ENCODE assay signal across 9 cellular contexts in the genomic region with DNA sequence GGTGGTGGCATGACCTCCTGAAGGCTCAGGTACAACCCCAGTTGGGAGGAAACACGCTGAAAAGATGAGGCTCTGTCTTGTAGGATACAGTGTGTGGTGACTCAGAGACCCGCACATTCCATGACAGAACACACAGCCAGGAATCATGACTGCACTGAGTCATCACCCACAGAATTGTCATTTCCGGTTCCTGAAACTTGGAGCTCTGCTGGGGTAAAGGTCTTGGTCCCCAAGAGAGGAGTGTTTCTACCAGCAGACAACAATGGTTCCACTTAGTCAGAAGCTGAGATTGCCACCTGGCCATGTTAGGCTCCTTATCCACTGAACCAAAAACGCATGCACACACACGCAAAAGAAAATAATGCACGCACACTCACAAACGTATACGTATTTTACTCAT.
DNase-seq lines count a peak whose midpoint lies in the region; ATAC-seq and TF ChIP-seq lines count a peak whose summit lies in the region.
"Had no signal": no experiment of that assay in that cellular context is flagged by ENCODE, and none has a peak within 500 bp of the region (broad histone marks: within the 10 kb centered on the region; RNA-seq: fewer than 3 reads in every experiment).

No MANE protein-coding gene starts in this region.

- DNase-seq in T-helper 2 cell treated with Interferon-gamma antibody and Interleukin-4, amounts not matched to agents 5 μg/mL and 100 μg/mL, for 36 hours (ENCODE audit: low spot score) = peak; percentile 8
- no peak for DNase-seq in T-helper 2 cell
- peak; percentile 47 for DNase-seq in SKM-1 (lab: John Stamatoyannopoulos, UW; ENCODE audit: unreplicated experiment)
- peak; percentile 94 to 97 for DNase-seq in foreskin fibroblast
- peak; percentile 69 for DNase-seq in smooth muscle cell of the brain vasculature (ENCODE audit: low read depth, low spot score)
- DNase-seq in NCI-H774 (lab: John Stamatoyannopoulos, UW) = no peak
- no peak for DNase-seq in NCI-H82 treated with DMSO at 0.1 percent for 48 hours (lab: John Stamatoyannopoulos, UW; ENCODE audit: unreplicated experiment)
- DNase-seq: effector CD8-positive, alpha-beta T cell had no signal

- H3K27me3 Mint-ChIP-seq in T-helper 2 cell treated with Interferon-gamma antibody and Interleukin-4, amounts not matched to agents 5 μg/mL and 100 μg/mL, for 36 hours (ENCODE audit: low read depth) = peaks cover 12% of the 10 kb centered on the region

- H3K4me3 Mint-ChIP-seq in T-helper 2 cell treated with Interferon-gamma antibody and Interleukin-4, amounts not matched to agents 5 μg/mL and 100 μg/mL, for 36 hours = no peak overlapping the region

- TF ChIP-seq CTCF in foreskin fibroblast (IDR thresholded peaks at IDR 0.05; ENCODE audit: low read depth, low read length) = no peak

- H3K4me1 Mint-ChIP-seq in T-helper 2 cell treated with Interferon-gamma antibody and Interleukin-4, amounts not matched to agents 5 μg/mL and 100 μg/mL, for 36 hours (ENCODE audit: low read depth) = no peaks in the 10 kb centered on the region

- no peak overlapping the region for H3K27ac Mint-ChIP-seq in T-helper 2 cell treated with Interferon-gamma antibody and Interleukin-4, amounts not matched to agents 5 μg/mL and 100 μg/mL, for 36 hours

- peaks cover 7% of the 10 kb centered on the region for H3K9me3 Mint-ChIP-seq in T-helper 2 cell treated with Interferon-gamma antibody and Interleukin-4, amounts not matched to agents 5 μg/mL and 100 μg/mL, for 36 hours

- no peaks in the 10 kb centered on the region for H3K36me3 Mint-ChIP-seq in T-helper 2 cell treated with Interferon-gamma antibody and Interleukin-4, amounts not matched to agents 5 μg/mL and 100 μg/mL, for 36 hours (ENCODE audit: low read depth)

- no peak for ATAC-seq in HG03280 (IDR thresholded peaks at IDR 0.05; ENCODE audit: unreplicated experiment)

- no peak overlapping the region for H3K4me3 ChIP-seq in foreskin fibroblast (ENCODE audit: low read depth in 1 of 2, low read length in 2 of 2)

Comparison
In these comparisons a context has a peak if more than half of its experiments do, and no peak if none do; other contexts are left out.
1. DNase-seq: peak in T-helper 2 cell treated with Interferon-gamma antibody and Interleukin-4, amounts not matched to agents 5 μg/mL and 100 μg/mL, for 36 hours (single experiment), SKM-1 (single experiment), foreskin fibroblast (2 of 2) and smooth muscle cell of the brain vasculature (single experiment); none in T-helper 2 cell (0 of 5), NCI-H774 (single experiment) and NCI-H82 treated with DMSO at 0.1 percent for 48 hours (single experiment).